ENCODE assay signal across 9 cellular contexts in genomic region chr11:130001491-130002351, GRCh38. TPM values are rescaled to one million over a fixed set of nuclear protein-coding genes. Genes with fewer than 3 reads are reported as not detected.
DNase-seq lines count a peak whose midpoint lies in the region; ATAC-seq, FAIRE-seq and TF ChIP-seq lines count a peak whose summit lies in the region.
"Had no signal": no experiment of that assay in that cellular context is flagged by ENCODE, and none has a peak within 500 bp of the region (broad histone marks: within the 10 kb centered on the region; RNA-seq: fewer than 3 reads in every experiment).

No MANE protein-coding gene starts in this region.

- no peaks in the 10 kb centered on the region for H3K9me3 ChIP-seq in keratinocyte (ENCODE audit: control insufficient read depth, low read depth, low read length)

- H3K36me3 Mint-ChIP-seq in T-cell, result peaks cover 3% of the 10 kb centered on the region

- POLR2A ChIA-PET in T-cell (lab: Charles Lee), result interaction anchor here in 1 of 2 donors (0.7 to 1.1 kb wide), 2 partner anchors 10 to 131 kb away, joined by 4 to 5 read pairs; no protein-coding TSS in a partner anchor

- H3K4me1 ChIP-seq in keratinocyte (ENCODE audit: control insufficient read depth, extremely low read depth, insufficient read depth, low read length), result peaks cover 20% of the 10 kb centered on the region

- peak overlapping the region; percentile 99 for H3K9ac ChIP-seq in keratinocyte (ENCODE audit: control insufficient read depth, extremely low read depth, insufficient read depth, low read length)

- DNase-seq in D341Med (ENCODE audit: low spot score), result peak; percentile 68
- DNase-seq in T-cell, result peak in 30 of 34 experiments; percentile 2 to 52 (median 21)
- peak in 35 of 61 donors; percentile 10 to 84 (median 50) for DNase-seq in caudate nucleus (lab: John Stamatoyannopoulos, UW)
- no peak for DNase-seq in keratinocyte (ENCODE audit: low read depth, low spot score)
- peak; percentile 2 to 19 for DNase-seq in stimulated activated CD4-positive, alpha-beta T cell treated with anti-CD3 and anti-CD28 coated beads, Interleukin-15, amount 100 ng/mL, for 1 hour (ENCODE audit: low read depth in 1 of 2, low spot score in 1 of 2)
- no peak for DNase-seq in NCI-H1694 treated with DMSO at 0.1 percent for 48 hours (lab: John Stamatoyannopoulos, UW)

- peak overlapping the region; percentile 93 for H3K4me2 ChIP-seq in keratinocyte (ENCODE audit: control insufficient read depth, extremely low read depth, insufficient read depth, low read depth, low read length)

- H2AFZ ChIP-seq in keratinocyte (ENCODE audit: control insufficient read depth, low read length), result peak overlapping the region; percentile 71

- ATAC-seq in GM19467 (IDR thresholded peaks at IDR 0.05; ENCODE audit: unreplicated experiment), result peak; percentile 14
- ATAC-seq in HG03565 (IDR thresholded peaks at IDR 0.05; ENCODE audit: unreplicated experiment), result peak; percentile 14
- ATAC-seq in T-cell (replicated peaks in 1 of 4), result peak; percentile 24 to 38 (median 32)

- no peak for TF ChIP-seq CTCF in keratinocyte (optimal IDR thresholded peaks at IDR 0.05 in 1 of 3, IDR thresholded peaks at IDR 0.05 in 1 of 3, conservative IDR thresholded peaks at IDR 0.05 in 1 of 3; ENCODE audit: extremely low read depth in 1 of 3, insufficient read depth in 2 of 3, low read length in 3 of 3)

- peak overlapping the region; percentile 94 to 98 for H3K27ac Mint-ChIP-seq in T-cell

- peak overlapping the region; percentile 100 for H3K27ac ChIP-seq in caudate nucleus (ENCODE audit: low read depth, low read length)
- peak overlapping the region; percentile 100 for H3K27ac ChIP-seq in keratinocyte (ENCODE audit: control insufficient read depth, insufficient read depth, low read length)

- peaks cover 37 to 52% (median 49%) of the 10 kb centered on the region in 3 donors for H3K4me1 Mint-ChIP-seq in T-cell

- H3K4me3 Mint-ChIP-seq in T-cell, result peak overlapping the region; percentile 86 to 99 (median 97)

- no peaks in the 10 kb centered on the region for H4K20me1 ChIP-seq in keratinocyte (ENCODE audit: control insufficient read depth, extremely low read depth, insufficient read depth, low read length)

- no peaks in the 10 kb centered on the region for H3K27me3 ChIP-seq in keratinocyte (ENCODE audit: control insufficient read depth, extremely low read depth, insufficient read depth, low read length)

- H3K4me3 ChIP-seq in keratinocyte (ENCODE audit: control insufficient read depth in 2 of 3, extremely low read depth in 1 of 3, insufficient read depth in 2 of 3, low read depth in 1 of 3, low read length in 3 of 3), result peak overlapping the region; percentile 66 to 86 (median 75)

- CTCF ChIA-PET in T-cell (lab: Charles Lee), result interaction anchor here in 1 of 2 donors (3.0 to 4.2 kb wide), 3 partner anchors 10 to 130 kb away, joined by 16 to 28 read pairs (median 18); no protein-coding TSS in a partner anchor

- no peak for FAIRE-seq in keratinocyte (lab: Jason Lieb, UNC)
- FAIRE-seq: colon had no signal

- dilution Hi-C loops in keratinocyte (cut with MboI; ENCODE audit: extremely low pct_ligation_motif_present, low sequenced_read_pairs), result no loop called here

- peaks cover 43% of the 10 kb centered on the region for H3K79me2 ChIP-seq in keratinocyte (ENCODE audit: control insufficient read depth, insufficient read depth, low read length)

- H3K36me3 ChIP-seq in keratinocyte (ENCODE audit: control insufficient read depth in 2 of 2, extremely low read depth in 1 of 2, insufficient read depth in 2 of 2, low read length in 2 of 2), result no peaks in the 10 kb centered on the region

- H3K27me3 Mint-ChIP-seq in T-cell, result no peaks in the 10 kb centered on the region

- no peaks in the 10 kb centered on the region for H3K9me1 ChIP-seq in keratinocyte (ENCODE audit: control insufficient read depth, extremely low read depth, insufficient read depth, low read length)

- H3K9me3 Mint-ChIP-seq in T-cell, result no peaks in the 10 kb centered on the region

RNA-seq across cellular contexts. Expression of gene PRDM10, which starts 0.9 kb away (rescaled TPM):
- 10 to 100 TPM in 4 of 5 donors, 1 to 10 TPM in 1; 10.0 to 15.6 (median 14.2) TPM for total RNA-seq in T-cell
- 3.8 to 5.8 TPM (median 4.7 TPM) in 3 replicates for polyA plus RNA-seq in keratinocyte
- polyA plus RNA-seq in keratinocyte (2011; ENCODE audit: low read depth), result 3.1 TPM
- 2.8 and 4.0 TPM in 2 replicates for polyA plus RNA-seq in keratinocyte (2011; cell fraction: cytosol; rRNA removed)
- 18.4 and 18.8 TPM in 2 replicates for polyA plus RNA-seq in keratinocyte (2011; cell fraction: nucleus; rRNA removed)
- polyA plus RNA-seq in keratinocyte (2012; ENCODE audit: low replicate concordance), result 3.3 and 3.4 TPM in 2 replicates
- 24.1 to 75.7 TPM (median 28.9 TPM) in 3 replicates for polyA minus RNA-seq in keratinocyte
- 5.8 TPM for polyA minus RNA-seq in keratinocyte (2011; cell fraction: cytosol; rRNA and poly(A)+ RNA removed)
- polyA minus RNA-seq in keratinocyte (2011; cell fraction: nucleus; rRNA and poly(A)+ RNA removed), result 9.8 and 20.1 TPM in 2 replicates

Comparison
In these comparisons a context has a peak if more than half of its experiments do, and no peak if none do; other contexts are left out.
1. DNase-seq: peak in D341Med (single experiment), T-cell (30 of 34), caudate nucleus (35 of 61) and stimulated activated CD4-positive, alpha-beta T cell treated with anti-CD3 and anti-CD28 coated beads, Interleukin-15, amount 100 ng/mL, for 1 hour (2 of 2); none in keratinocyte (single experiment) and NCI-H1694 treated with DMSO at 0.1 percent for 48 hours (single experiment).
2. Peak in every context shown above with its lines, with median percentiles within 50 percentile points of each other: ATAC-seq.